In genomic region chr7:75721922-75722321, GRCh38 we compare ENCODE assay signal across 9 cellular contexts. TPM values are rescaled to one million over a fixed set of nuclear protein-coding genes. Genes with fewer than 3 reads are reported as not detected.
"Had no signal": no experiment of that assay in that cellular context is flagged by ENCODE, and none has a peak within 500 bp of the region (broad histone marks: within the 10 kb centered on the region; RNA-seq: fewer than 3 reads in every experiment).

No MANE protein-coding gene starts in this region.

RNA-seq across cellular contexts. Expression of gene CCL26, which starts 50.1 kb away (rescaled TPM):
- total RNA-seq: activated CD4-positive, alpha-beta memory T cell treated with anti-CD3 and anti-CD28 coated beads, Interleukin-2, amount 10 ng/mL, durations not matched to agents 7 days and 5 days; activated CD4-positive, alpha-beta T cell treated with anti-CD3 and anti-CD28 coated beads, Interleukin-2, amount 10 ng/mL, durations not matched to agents 7 days and 5 days; activated CD8-positive, alpha-beta memory T cell treated with anti-CD3 and anti-CD28 coated beads, Interleukin-2, amount 10 ng/mL, durations not matched to agents 7 days and 5 days; activated CD8-positive, alpha-beta T cell treated with anti-CD3 and anti-CD28 coated beads, Interleukin-2, amount 10 ng/mL, durations not matched to agents 7 days and 5 days; activated naive CD4-positive, alpha-beta T cell treated with anti-CD3 and anti-CD28 coated beads, Interleukin-2, amount 50 U/mL, for 72 hours; activated naive CD8-positive, alpha-beta T cell treated with anti-CD3 and anti-CD28 coated beads for 36 hours; ascending aorta; bronchial epithelial cell; cardiac muscle cell had no signal
- polyA plus RNA-seq: cardiac muscle cell had no signal
